ENCODE assay signal across 31 cellular contexts in genomic region chr12:51335931-51336330, GRCh38. TPM values are rescaled to one million over a fixed set of nuclear protein-coding genes. Genes with fewer than 3 reads are reported as not detected.
DNase-seq lines count a peak whose midpoint lies in the region; ATAC-seq and TF ChIP-seq lines count a peak whose summit lies in the region.
"Had no signal": no experiment of that assay in that cellular context is flagged by ENCODE, and none has a peak within 500 bp of the region (broad histone marks: within the 10 kb centered on the region; RNA-seq: fewer than 3 reads in every experiment).

No MANE protein-coding gene starts in this region.

- H3K9me3 ChIP-seq in PC-9 (ENCODE audit: insufficient read depth, low read depth): no peaks in the 10 kb centered on the region
- H3K9me3 ChIP-seq in adrenal gland (replicated peaks in 1 of 3): no peaks in the 10 kb centered on the region
- H3K9me3 ChIP-seq: Peyer's patch, SJSA1 had no signal

- CTCF ChIA-PET in PC-9 (lab: Charles Lee) (no interaction called here), WTC11 (lab: Charles Lee) (interaction anchor here (1.7 to 2.3 kb wide), 2 partner anchors 15 to 67 kb away, joined by 3 to 8 read pairs; no protein-coding TSS in a partner anchor)

- no peaks in the 10 kb centered on the region for H3K79me2 ChIP-seq in PC-9 (ENCODE audit: low read depth)
- H3K79me2 ChIP-seq: hepatocyte had no signal

- peaks cover 19% of the 10 kb centered on the region for H3K4me1 ChIP-seq in PC-9 (replicated peaks; ENCODE audit: insufficient read depth)
- no peaks in the 10 kb centered on the region for H3K4me1 ChIP-seq in adrenal gland (replicated peaks in 1 of 2)
- H3K4me1 ChIP-seq: foreskin keratinocyte, Peyer's patch had no signal

- H3K27ac Mint-ChIP-seq in endothelial cell (ENCODE audit: unreplicated experiment): no peak overlapping the region
- peak overlapping the region; percentile 15 for H3K27ac Mint-ChIP-seq in progenitor cell of endocrine pancreas
- H3K27ac Mint-ChIP-seq in WTC11: no peak overlapping the region
- H3K27ac Mint-ChIP-seq: activated CD8-positive, alpha-beta T cell treated with anti-CD3 and anti-CD28 coated beads, Interleukin-2, amount 10 ng/mL, durations not matched to agents 7 days and 5 days; activated naive CD4-positive, alpha-beta T cell treated with anti-CD3 and anti-CD28 coated beads, Interleukin-2, amount 10 ng/mL, durations not matched to agents 7 days and 5 days; T-helper 17 cell had no signal

- WGBS in adrenal gland, 4 donors: 72 to 80% (median 77%) methylated on average over 2 of the region's 2 CpGs

- H3K27me3 ChIP-seq in PC-9 (ENCODE audit: insufficient read depth, low read depth) (no peaks in the 10 kb centered on the region), adrenal gland (no peaks in the 10 kb centered on the region)
- H3K27me3 ChIP-seq: dorsolateral prefrontal cortex, foreskin keratinocyte, hepatocyte, Peyer's patch, SJSA1 had no signal

- POLR2A ChIA-PET in PC-9 (lab: Charles Lee; ENCODE audit: unreplicated experiment) (interaction anchor here (0.7 kb wide), 1 partner anchor 92 kb away, joined by 16 read pairs; no protein-coding TSS in a partner anchor), WTC11 (lab: Charles Lee) (interaction anchor here (1.6 kb wide), 1 partner anchor 66 kb away, joined by 4 read pairs; no protein-coding TSS in a partner anchor)

- H2AFZ ChIP-seq in PC-9: 0 out of 2 replicates have a peak overlapping the region, but pooled peaks have one; percentile 29
- H2AFZ ChIP-seq: hepatocyte had no signal

- no peak overlapping the region for H3K4me3 ChIP-seq in PC-9
- no peak overlapping the region for H3K4me3 ChIP-seq in adrenal gland
- H3K4me3 ChIP-seq: dorsolateral prefrontal cortex, hepatocyte, Peyer's patch, SJSA1 had no signal

- no peak for ATAC-seq in WTC11
- ATAC-seq: activated CD8-positive, alpha-beta T cell treated with anti-CD3 and anti-CD28 coated beads, Interleukin-2, amount 10 ng/mL, durations not matched to agents 7 days and 5 days; foreskin keratinocyte; left ventricle myocardium superior; T-helper 17 cell had no signal

- intact Hi-C loops in PC-9 (cut with micrococcal nuclease; ENCODE audit: unreplicated experiment): no loop called here
- intact Hi-C loops in adrenal gland (cut with DNase I): no loop called here

- TF ChIP-seq POLR2A in adrenal gland (IDR thresholded peaks at IDR 0.05): no peak

- H4K20me1 ChIP-seq in PC-9 (ENCODE audit: insufficient read depth): no peaks in the 10 kb centered on the region

- no peak overlapping the region for H3K4me2 ChIP-seq in PC-9
- H3K4me2 ChIP-seq: hepatocyte had no signal

- H3K9me3 Mint-ChIP-seq in endothelial cell (ENCODE audit: unreplicated experiment) (no peaks in the 10 kb centered on the region), progenitor cell of endocrine pancreas (ENCODE audit: low read depth) (no peaks in the 10 kb centered on the region), WTC11 (no peaks in the 10 kb centered on the region)
- H3K9me3 Mint-ChIP-seq: activated naive CD4-positive, alpha-beta T cell treated with anti-CD3 and anti-CD28 coated beads, Interleukin-2, amount 10 ng/mL, durations not matched to agents 7 days and 5 days; CD4-positive, CD25-positive, alpha-beta regulatory T cell; central memory CD8-positive, alpha-beta T cell; H9 had no signal

- no TSS peak for BruUV-seq in PC-9 (replicated peaks; lab: Mats Ljungman, UMichigan)

- H3K36me3 ChIP-seq in PC-9 (ENCODE audit: low read depth) (no peaks in the 10 kb centered on the region), adrenal gland (replicated peaks in 1 of 2) (no peaks in the 10 kb centered on the region)
- H3K36me3 ChIP-seq: Peyer's patch, SJSA1 had no signal

- H3K4me1 Mint-ChIP-seq in endothelial cell (ENCODE audit: unreplicated experiment) (peaks cover under 1% of the 10 kb centered on the region), progenitor cell of endocrine pancreas (ENCODE audit: low read depth) (no peaks in the 10 kb centered on the region), WTC11 (no peaks in the 10 kb centered on the region)
- H3K4me1 Mint-ChIP-seq: central memory CD8-positive, alpha-beta T cell had no signal

- DNase-seq in Kasumi-1 (lab: John Stamatoyannopoulos, UW): peak; percentile 74 to 86
- no peak for DNase-seq in PC-9
- DNase-seq in endothelial cell (ENCODE audit: low spot score): no peak
- no peak for DNase-seq in progenitor cell of endocrine pancreas (ENCODE audit: low spot score, unreplicated experiment)
- no peak for DNase-seq in activated CD4-positive, CD25-positive, alpha-beta regulatory T cell (lab: John Stamatoyannopoulos, UW)
- no peak for DNase-seq in adrenal gland
- no peak for DNase-seq in WTC11 (ENCODE audit: low spot score)
- no peak for DNase-seq in stimulated activated naive CD4-positive, alpha-beta T cell (lab: John Stamatoyannopoulos, UW)
- DNase-seq: activated CD4-positive, CD25-positive, alpha-beta regulatory T cell treated with anti-CD3 and anti-CD28 coated beads, Interleukin-2, amount 50 U/mL, for 72 hours; activated CD8-positive, alpha-beta T cell treated with anti-CD3 and anti-CD28 coated beads, Interleukin-2, amount 10 ng/mL, durations not matched to agents 7 days and 5 days; activated naive CD4-positive, alpha-beta T cell treated with anti-CD3 and anti-CD28 coated beads, Interleukin-2, amount 10 ng/mL, durations not matched to agents 7 days and 5 days; activated T-cell treated with anti-CD3 and anti-CD28 coated beads, Interleukin-2, amount 50 U/mL, for 1 hour; anterior cingulate cortex; CD4-positive, CD25-positive, alpha-beta regulatory T cell; dorsolateral prefrontal cortex; foreskin keratinocyte; H9; left ventricle myocardium superior; MM.1S; NCI-H1694 treated with DMSO at 0.1 percent for 48 hours; NCI-H2171 treated with DMSO at 0.1 percent for 48 hours; NCI-H69; Peyer's patch; T-helper 17 cell had no signal

- no peaks in the 10 kb centered on the region for H3K9me2 ChIP-seq in PC-9 (ENCODE audit: insufficient read depth)

- H3K27me3 Mint-ChIP-seq in endothelial cell (ENCODE audit: unreplicated experiment): peaks cover 3% of the 10 kb centered on the region
- peaks cover 3% of the 10 kb centered on the region for H3K27me3 Mint-ChIP-seq in progenitor cell of endocrine pancreas
- H3K27me3 Mint-ChIP-seq in WTC11 (ENCODE audit: low read depth): no peaks in the 10 kb centered on the region; the same call in 1 of the 2 replicates
- H3K27me3 Mint-ChIP-seq: central memory CD8-positive, alpha-beta T cell had no signal

- H3K4me3 Mint-ChIP-seq in endothelial cell (ENCODE audit: unreplicated experiment): peak overlapping the region; percentile 52
- H3K4me3 Mint-ChIP-seq in progenitor cell of endocrine pancreas (ENCODE audit: low read depth): no peak overlapping the region
- H3K4me3 Mint-ChIP-seq in WTC11: no peak overlapping the region
- H3K4me3 Mint-ChIP-seq: activated CD8-positive, alpha-beta T cell treated with anti-CD3 and anti-CD28 coated beads, Interleukin-2, amount 10 ng/mL, durations not matched to agents 7 days and 5 days; activated naive CD4-positive, alpha-beta T cell treated with anti-CD3 and anti-CD28 coated beads, Interleukin-2, amount 10 ng/mL, durations not matched to agents 7 days and 5 days; CD4-positive, CD25-positive, alpha-beta regulatory T cell; central memory CD8-positive, alpha-beta T cell; H9; T-helper 17 cell had no signal

- H3F3A ChIP-seq in PC-9 (ENCODE audit: insufficient read depth, low read depth): peaks cover 20% of the 10 kb centered on the region; the same call in 1 of the 2 replicates

- H3K36me3 Mint-ChIP-seq in endothelial cell (ENCODE audit: low read depth, unreplicated experiment) (peaks cover 3% of the 10 kb centered on the region), progenitor cell of endocrine pancreas (ENCODE audit: insufficient read depth) (no peaks in the 10 kb centered on the region), WTC11 (no peaks in the 10 kb centered on the region)
- H3K36me3 Mint-ChIP-seq: activated naive CD4-positive, alpha-beta T cell treated with anti-CD3 and anti-CD28 coated beads, Interleukin-2, amount 10 ng/mL, durations not matched to agents 7 days and 5 days; CD4-positive, CD25-positive, alpha-beta regulatory T cell had no signal

- H3K27ac ChIP-seq in PC-9 (no peak overlapping the region), adrenal gland (no peak overlapping the region)
- H3K27ac ChIP-seq: dorsolateral prefrontal cortex, foreskin keratinocyte, hepatocyte, Peyer's patch, SJSA1 had no signal

- no peak for TF ChIP-seq CTCF in PC-9 (conservative IDR thresholded peaks at IDR 0.05)
- no peak for TF ChIP-seq CTCF in endothelial cell (IDR thresholded peaks at IDR 0.05; ENCODE audit: unreplicated experiment)
- no peak for TF ChIP-seq CTCF in progenitor cell of endocrine pancreas (IDR thresholded peaks at IDR 0.05; ENCODE audit: unreplicated experiment)
- TF ChIP-seq CTCF in adrenal gland (IDR thresholded peaks at IDR 0.05): no peak
- TF ChIP-seq CTCF in WTC11 (IDR thresholded peaks at IDR 0.05): no peak

TF ChIP-seq in WTC11, 78 proteins besides CTCF, POLR2A, EP300 and RAD21 (continues in another document):
- TF ChIP-seq TEAD4 (CRISPR knock-in tag; IDR thresholded peaks at IDR 0.05): no peak

RNA-seq across cellular contexts. Expression of gene CELA1, which starts 10.5 kb away (rescaled TPM):
- total RNA-seq in PC-9 (2021): 0.58 TPM in 1 of 2 replicates, not detected in the other
- total RNA-seq in endothelial cell (ENCODE audit: unreplicated experiment): not detected
- not detected in 2 replicates for total RNA-seq in progenitor cell of endocrine pancreas
- total RNA-seq in adrenal gland: 1 to 10 TPM in 6 of 8 donors, under 1 TPM in 1, not detected in 1; 0.28 to 9.4 (median 4.1) TPM
- under 1 TPM; 0.60 to 0.80 (median 0.67) TPM for polyA plus RNA-seq in adrenal gland
- not detected in 3 replicates for total RNA-seq in WTC11 (2021)
- total RNA-seq: activated CD8-positive, alpha-beta T cell treated with anti-CD3 and anti-CD28 coated beads, Interleukin-2, amount 10 ng/mL, durations not matched to agents 7 days and 5 days; CD4-positive, CD25-positive, alpha-beta regulatory T cell; foreskin keratinocyte; H9; hepatocyte; left ventricle myocardium superior; mononuclear cell; Peyer's patch; posterior vena cava; temporal lobe had no signal
- polyA plus RNA-seq: foreskin keratinocyte, hepatocyte, neural cell had no signal

RNA-seq across cellular contexts. Expression of gene BIN2, which starts 12.0 kb away (rescaled TPM):
- total RNA-seq in PC-9 (2021): not detected in 2 replicates
- not detected for total RNA-seq in endothelial cell (ENCODE audit: unreplicated experiment)
- total RNA-seq in progenitor cell of endocrine pancreas: not detected in 2 replicates
- total RNA-seq in adrenal gland: 10 to 100 TPM in 1 of 8 donors, 1 to 10 TPM in 7; 4.2 to 16.6 (median 7.1) TPM
- 1 to 10 TPM; 4.3 to 9.8 (median 4.6) TPM for polyA plus RNA-seq in adrenal gland
- total RNA-seq in WTC11 (2021): 0.14 to 0.44 TPM (median 0.20 TPM) in 3 replicates
- total RNA-seq: foreskin keratinocyte, H9 had no signal
- polyA plus RNA-seq: foreskin keratinocyte, hepatocyte, neural cell had no signal

RNA-seq across cellular contexts. Expression of gene GALNT6, which starts 55.3 kb away (rescaled TPM):
- total RNA-seq in PC-9 (2021): 73.0 and 83.5 TPM in 2 replicates
- total RNA-seq in endothelial cell (ENCODE audit: unreplicated experiment): 12.5 TPM
- 3.7 and 4.7 TPM in 2 replicates for total RNA-seq in progenitor cell of endocrine pancreas
- 10 to 100 TPM in 1 of 8 donors, 1 to 10 TPM in 6, under 1 TPM in 1; 0.66 to 11.0 (median 6.8) TPM for total RNA-seq in adrenal gland
- 1 to 10 TPM; 1.5 to 6.9 (median 1.7) TPM for polyA plus RNA-seq in adrenal gland
- total RNA-seq in WTC11 (2021): 11.0 to 18.3 TPM (median 11.2 TPM) in 3 replicates
- polyA plus RNA-seq: neural cell had no signal

Comparison
In these comparisons a context has a peak if more than half of its experiments do, and no peak if none do; other contexts are left out.
1. DNase-seq: peak in Kasumi-1 (2 of 2); none in PC-9 (0 of 2), endothelial cell (single experiment), progenitor cell of endocrine pancreas (single experiment), activated CD4-positive, CD25-positive, alpha-beta regulatory T cell (0 of 4), adrenal gland (0 of 7), WTC11 (single experiment) and stimulated activated naive CD4-positive, alpha-beta T cell (0 of 6).